ENCODE assay signal across 8 cellular contexts in the genomic region with DNA sequence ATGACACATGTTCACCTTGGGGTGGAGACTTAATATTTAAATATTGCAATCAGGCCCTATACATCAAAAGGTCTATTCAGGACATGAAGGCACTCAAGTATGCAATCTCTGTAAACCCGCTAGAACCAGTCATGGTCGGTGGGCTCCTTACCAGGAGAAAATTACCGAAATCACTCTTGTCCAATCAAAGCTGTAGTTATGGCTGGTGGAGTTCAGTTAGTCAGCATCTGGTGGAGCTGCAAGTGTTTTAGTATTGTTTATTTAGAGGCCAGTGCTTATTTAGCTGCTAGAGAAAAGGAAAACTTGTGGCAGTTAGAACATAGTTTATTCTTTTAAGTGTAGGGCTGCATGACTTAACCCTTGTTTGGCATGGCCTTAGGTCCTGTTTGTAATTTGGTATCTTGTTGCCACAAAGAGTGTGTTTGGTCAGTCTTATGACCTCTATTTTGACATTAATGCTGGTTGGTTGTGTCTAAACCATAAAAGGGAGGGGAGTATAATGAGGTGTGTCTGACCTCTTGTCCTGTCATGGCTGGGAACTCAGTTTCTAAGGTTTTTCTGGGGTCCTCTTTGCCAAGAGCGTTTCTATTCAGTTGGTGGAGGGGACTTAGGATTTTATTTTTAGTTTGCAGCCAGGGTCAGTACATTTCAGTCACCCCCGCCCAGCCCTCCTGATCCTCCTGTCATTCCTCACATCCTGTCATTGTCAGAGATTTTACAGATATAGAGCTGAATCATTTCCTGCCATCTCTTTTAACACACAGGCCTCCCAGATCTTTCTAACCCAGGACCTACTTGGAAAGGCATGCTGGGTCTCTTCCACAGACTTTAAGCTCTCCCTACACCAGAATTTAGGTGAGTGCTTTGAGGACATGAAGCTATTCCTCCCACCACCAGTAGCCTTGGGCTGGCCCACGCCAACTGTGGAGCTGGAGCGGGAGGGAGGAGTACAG.
DNase-seq lines count a peak whose midpoint lies in the region; ATAC-seq lines count a peak whose summit lies in the region.

No MANE protein-coding gene starts in this region.

- H3K4me1 Mint-ChIP-seq in activated CD8-positive, alpha-beta memory T cell treated with anti-CD3 and anti-CD28 coated beads, Interleukin-2, amount 10 ng/mL, durations not matched to agents 7 days and 5 days = peaks cover 49% of the 10 kb centered on the region

- peaks cover 10% of the 10 kb centered on the region for H3K36me3 Mint-ChIP-seq in activated CD8-positive, alpha-beta memory T cell treated with anti-CD3 and anti-CD28 coated beads, Interleukin-2, amount 10 ng/mL, durations not matched to agents 7 days and 5 days

- CTCF ChIA-PET in activated CD8-positive, alpha-beta memory T cell treated with anti-CD3 and anti-CD28 coated beads, Interleukin-2, amount 10 ng/mL, durations not matched to agents 7 days and 5 days (lab: Charles Lee) = interaction anchor here (1.3 kb wide), 1 partner anchor 103 kb away, joined by 3 read pairs; no protein-coding TSS in a partner anchor

- H3K27me3 Mint-ChIP-seq in activated CD8-positive, alpha-beta memory T cell treated with anti-CD3 and anti-CD28 coated beads, Interleukin-2, amount 10 ng/mL, durations not matched to agents 7 days and 5 days = no peaks in the 10 kb centered on the region

- H3K9me3 Mint-ChIP-seq in activated CD8-positive, alpha-beta memory T cell treated with anti-CD3 and anti-CD28 coated beads, Interleukin-2, amount 10 ng/mL, durations not matched to agents 7 days and 5 days (ENCODE audit: low read depth) = no peaks in the 10 kb centered on the region

- peak overlapping the region; percentile 53 for H3K27ac Mint-ChIP-seq in activated CD8-positive, alpha-beta memory T cell treated with anti-CD3 and anti-CD28 coated beads, Interleukin-2, amount 10 ng/mL, durations not matched to agents 7 days and 5 days

- H3K4me3 Mint-ChIP-seq in activated CD8-positive, alpha-beta memory T cell treated with anti-CD3 and anti-CD28 coated beads, Interleukin-2, amount 10 ng/mL, durations not matched to agents 7 days and 5 days = no peak overlapping the region

- DNase-seq in activated CD8-positive, alpha-beta memory T cell treated with anti-CD3 and anti-CD28 coated beads, Interleukin-2, amount 10 ng/mL, durations not matched to agents 7 days and 5 days = no peak
- DNase-seq in activated CD8-positive, alpha-beta memory T cell treated with anti-CD3 and anti-CD28 coated beads, Interleukin-2, amount 50 U/mL, for 4 hours = no peak
- DNase-seq in NCI-H460 (ENCODE audit: extremely low read depth, low read depth) = peak; percentile 33
- peak; percentile 41 for DNase-seq in dedifferentiated amniotic fluid mesenchymal stem cell (ENCODE audit: extremely low spot score)
- DNase-seq in renal cortical epithelial cell (ENCODE audit: low read depth) = peak; percentile 65
- DNase-seq in HT-29 (ENCODE audit: low spot score) = no peak

- ATAC-seq in activated CD8-positive, alpha-beta memory T cell treated with anti-CD3 and anti-CD28 coated beads, Interleukin-2, amount 10 ng/mL, durations not matched to agents 7 days and 5 days = peak; percentile 48
- no peak for ATAC-seq in HG03460 (IDR thresholded peaks at IDR 0.05; ENCODE audit: unreplicated experiment)
- no peak for ATAC-seq in HG03520 (IDR thresholded peaks at IDR 0.05; ENCODE audit: unreplicated experiment)

Comparison
In these comparisons a context has a peak if more than half of its experiments do, and no peak if none do; other contexts are left out.
1. DNase-seq: peak in NCI-H460 (single experiment), dedifferentiated amniotic fluid mesenchymal stem cell (single experiment) and renal cortical epithelial cell (single experiment); none in activated CD8-positive, alpha-beta memory T cell treated with anti-CD3 and anti-CD28 coated beads, Interleukin-2, amount 10 ng/mL, durations not matched to agents 7 days and 5 days (single experiment), activated CD8-positive, alpha-beta memory T cell treated with anti-CD3 and anti-CD28 coated beads, Interleukin-2, amount 50 U/mL, for 4 hours (single experiment) and HT-29 (single experiment).